In the genomic region with DNA sequence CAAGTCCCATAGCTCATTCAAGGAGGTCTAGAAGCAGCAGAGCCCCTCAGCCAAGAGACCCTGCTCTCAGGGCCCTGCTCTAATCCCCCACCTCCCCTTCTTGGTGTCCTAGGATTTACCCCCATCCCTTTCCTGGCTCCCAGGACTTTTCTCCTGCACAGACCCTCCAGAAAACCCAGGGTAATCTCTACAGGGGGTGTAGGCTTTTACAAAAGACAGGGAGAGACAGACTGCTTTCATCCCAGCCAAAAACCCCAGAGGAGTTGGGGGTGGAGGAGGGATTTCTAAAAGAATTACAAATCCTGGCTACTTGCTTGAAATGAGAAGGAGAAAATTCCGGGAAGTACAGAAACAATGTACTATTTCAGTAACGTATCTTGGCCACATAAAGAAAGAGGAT, we compare ENCODE assay signal across 30 cellular contexts.
"Had no signal": no experiment of that assay in that cellular context is flagged by ENCODE, and none has a peak within 500 bp of the region (broad histone marks: within the 10 kb centered on the region; RNA-seq: fewer than 3 reads in every experiment).

No MANE protein-coding gene starts in this region.

- H3K4me1 ChIP-seq: esophagus squamous epithelium, gastroesophageal sphincter, heart right ventricle had no signal

- H3K9me3 ChIP-seq: esophagus squamous epithelium, gastroesophageal sphincter, heart right ventricle had no signal

- DNase-seq: activated CD4-positive, alpha-beta memory T cell treated with anti-CD3 and anti-CD28 coated beads, Interleukin-2, amount 10 ng/mL, durations not matched to agents 7 days and 5 days; activated CD4-positive, alpha-beta T cell treated with anti-CD3 and anti-CD28 coated beads for 36 hours; activated CD4-positive, alpha-beta T cell treated with anti-CD3 and anti-CD28 coated beads, Interleukin-2, amount 10 ng/mL, durations not matched to agents 24 days and 14 days; activated CD4-positive, alpha-beta T cell treated with anti-CD3 and anti-CD28 coated beads, Interleukin-2, amount 50 U/mL, for 4 hours; activated CD4-positive, CD25-positive, alpha-beta regulatory T cell; activated CD4-positive, CD25-positive, alpha-beta regulatory T cell treated with anti-CD3 and anti-CD28 coated beads, Interleukin-2, amount 50 U/mL, for 72 hours; activated CD8-positive, alpha-beta memory T cell treated with anti-CD3 and anti-CD28 coated beads, Interleukin-2, amount 50 U/mL, for 48 hours; activated gamma-delta T cell; activated naive CD4-positive, alpha-beta T cell; activated naive CD4-positive, alpha-beta T cell treated with anti-CD3 and anti-CD28 coated beads, Interleukin-2, amount 10 ng/mL, durations not matched to agents 7 days and 5 days; activated naive CD8-positive, alpha-beta T cell treated with anti-CD3 and anti-CD28 coated beads, Interleukin-2, amount 10 ng/mL, durations not matched to agents 7 days and 5 days; activated T-cell treated with anti-CD3 and anti-CD28 coated beads for 4 hours; activated T-cell treated with anti-CD3 and anti-CD28 coated beads, Interleukin-2, amount 50 U/mL, for 24 hours; activated T-cell treated with anti-CD3 and anti-CD28 coated beads, Interleukin-2, amount 50 U/mL, for 72 hours; brain microvascular endothelial cell; effector CD8-positive, alpha-beta T cell; esophagus squamous epithelium; heart right ventricle; T-helper 1 cell; T-helper 17 cell; T1000; WERI-Rb-1 had no signal

- H3K27ac ChIP-seq: brain microvascular endothelial cell, coronary artery, epithelial cell of prostate, esophagus squamous epithelium, gastroesophageal sphincter, heart right ventricle, WERI-Rb-1 had no signal

- H3K36me3 ChIP-seq: brain microvascular endothelial cell, esophagus squamous epithelium, gastroesophageal sphincter, heart right ventricle, WERI-Rb-1 had no signal

- FAIRE-seq: astrocyte, bronchial epithelial cell, endometrium, endothelial cell of umbilical vein had no signal

- H3K4me3 ChIP-seq: coronary artery, esophagus squamous epithelium, gastroesophageal sphincter, heart right ventricle had no signal

- ATAC-seq: activated CD4-positive, alpha-beta T cell treated with anti-CD3 and anti-CD28 coated beads for 36 hours; activated naive CD4-positive, alpha-beta T cell treated with anti-CD3 and anti-CD28 coated beads, Interleukin-2, amount 50 U/mL, for 72 hours; activated T-cell treated with anti-CD3 and anti-CD28 coated beads, Interleukin-2, amount 50 U/mL, for 72 hours; gastroesophageal sphincter; heart right ventricle; T-helper 17 cell had no signal

- H3K27me3 ChIP-seq: brain microvascular endothelial cell, esophagus squamous epithelium, gastroesophageal sphincter had no signal
